Comparison of ENCODE assay signal across 8 cellular contexts in the genomic region with DNA sequence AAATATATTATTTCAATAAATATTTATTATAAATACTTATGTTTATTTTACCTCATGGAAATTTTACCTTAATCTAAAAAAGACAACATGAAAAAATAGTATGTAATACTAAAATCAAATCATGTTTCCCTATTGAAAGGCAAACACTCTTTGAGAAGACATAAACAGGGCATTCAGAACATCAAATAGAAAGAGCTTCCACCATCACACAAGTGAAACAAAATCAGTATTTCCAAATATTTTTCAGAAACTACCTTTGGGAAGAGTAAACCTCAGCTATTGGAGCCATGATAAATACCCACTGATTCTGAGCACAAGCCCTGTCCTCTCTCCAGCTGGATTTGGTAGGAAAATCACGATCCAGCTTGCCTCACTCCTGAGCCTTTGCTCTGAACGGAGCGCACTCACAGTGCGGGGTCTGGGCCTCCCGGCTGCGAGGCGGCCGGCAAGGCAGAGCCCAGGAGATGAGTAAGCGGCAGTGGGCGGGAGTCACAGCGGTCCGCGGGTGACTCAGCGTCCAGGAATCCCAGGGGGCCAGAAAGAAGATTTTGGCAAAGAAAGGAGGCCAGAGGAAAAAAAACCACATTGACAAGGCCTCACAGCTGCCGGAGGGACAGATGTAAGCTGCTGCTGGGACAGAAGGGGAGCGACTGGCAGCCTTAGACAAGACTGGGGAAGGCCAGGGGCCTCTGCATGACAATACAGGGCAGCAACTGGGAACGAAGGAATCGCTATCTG. TPM values are rescaled to one million over a fixed set of nuclear protein-coding genes. Genes with fewer than 3 reads are reported as not detected.
A peak's percentile ranks its signal among the peaks of the same experiment; 100 is the strongest.
DNase-seq lines count a peak whose midpoint lies in the region; ATAC-seq and TF ChIP-seq lines count a peak whose summit lies in the region.

No MANE protein-coding gene starts in this region.

- 4 to 5% methylated on average over 18 of the region's 18 CpGs for WGBS in lower leg skin, 2 donors

- TF ChIP-seq CTCF in lower leg skin (IDR thresholded peaks at IDR 0.05): no peak

- H3K9ac ChIP-seq in duodenal mucosa (ENCODE audit: low read depth in 1 of 2, low read length in 2 of 2): no peak overlapping the region

- intact Hi-C loops in lower leg skin (cut with DNase I; ENCODE audit: low total_unique reads): no loop called here

- H3K9me3 ChIP-seq in SJSA1 (replicated peaks) (no peaks in the 10 kb centered on the region; the same call in 1 of the 2 replicates), duodenal mucosa (ENCODE audit: control insufficient read depth in 1 of 2, low read length in 2 of 2) (no peaks in the 10 kb centered on the region)

- no peak for TF ChIP-seq POLR2A in lower leg skin (IDR thresholded peaks at IDR 0.05)

- DNase-seq in COLO829 (ENCODE audit: low spot score) (peak; percentile 92), SJSA1 (ENCODE audit: low read depth in 1 of 2, low spot score in 2 of 2) (peak; percentile 97 to 98), lower leg skin (ENCODE audit: low spot score in 2 of 2) (peak; percentile 69 to 96), GM19240 (ENCODE audit: insufficient read length, low spot score) (no peak)
- peak; percentile 40 for DNase-seq in stimulated activated CD4-positive, alpha-beta T cell treated with anti-CD3 and anti-CD28 coated beads, Interleukin-4, amount 100 ng/mL, for 24 hours

- H3K4me1 ChIP-seq in SJSA1 (replicated peaks) (peaks cover 41% of the 10 kb centered on the region), duodenal mucosa (ENCODE audit: control insufficient read depth in 1 of 2, insufficient read depth in 2 of 2, low read length in 2 of 2) (peaks cover 3 to 7% of the 10 kb centered on the region in 2 donors)

- H3K36me3 ChIP-seq in SJSA1: no peaks in the 10 kb centered on the region
- H3K36me3 ChIP-seq in duodenal mucosa (ENCODE audit: control insufficient read depth in 1 of 2, insufficient read depth in 2 of 2, low read length in 2 of 2): no peaks in the 10 kb centered on the region

- ATAC-seq in GM19397 (IDR thresholded peaks at IDR 0.05; ENCODE audit: unreplicated experiment) (peak; percentile 97), HG03342 (IDR thresholded peaks at IDR 0.05; ENCODE audit: unreplicated experiment) (peak; percentile 91)

- peak overlapping the region; percentile 17 for H3K4me3 ChIP-seq in SJSA1
- H3K4me3 ChIP-seq in duodenal mucosa (ENCODE audit: low read depth in 1 of 2, low read length in 2 of 2): peak overlapping the region; percentile 30 to 41
- no peak overlapping the region for H3K4me3 ChIP-seq in lower leg skin (ENCODE audit: low read depth, poor library complexity, severe bottlenecking)

- H3K27ac ChIP-seq in SJSA1: peak overlapping the region; percentile 80
- H3K27ac ChIP-seq in duodenal mucosa (ENCODE audit: low read depth, low read length): peak overlapping the region; percentile 46

- H3K27me3 ChIP-seq in SJSA1 (replicated peaks) (no peaks in the 10 kb centered on the region), duodenal mucosa (ENCODE audit: control insufficient read depth in 1 of 2, insufficient read depth in 2 of 2, low read length in 2 of 2) (peaks cover 5 to 14% of the 10 kb centered on the region in 2 donors)

RNA-seq across cellular contexts. Expression of gene ANXA5, which starts 14.7 kb away (rescaled TPM):
- total RNA-seq in SJSA1 (2014; rRNA removed; shearing (Covaris generic)): 1,014 and 1,022 TPM in 2 replicates
- total RNA-seq in lower leg skin: 100 to 1,000 TPM in 2 of 4 donors, 10 to 100 TPM in 2; 78.1 to 137 (median 94.2) TPM

RNA-seq across cellular contexts. Expression of gene SMIM43, which starts 53.5 kb away (rescaled TPM):
- 0.26 TPM in 1 of 2 replicates, not detected in the other for total RNA-seq in SJSA1 (2014; rRNA removed; shearing (Covaris generic))
- total RNA-seq in lower leg skin: not detected
